Comparison of ENCODE assay signal across 8 cellular contexts in genomic region chrX:39821011-39821708, GRCh38.
DNase-seq lines count a peak whose midpoint lies in the region; ATAC-seq and TF ChIP-seq lines count a peak whose summit lies in the region.

No MANE protein-coding gene starts in this region.

- no peak for TF ChIP-seq EP300 in upper lobe of left lung (IDR thresholded peaks at IDR 0.05)

- no peaks in the 10 kb centered on the region for H3K36me3 ChIP-seq in mammary epithelial cell (ENCODE audit: insufficient read depth, low read length)
- H3K36me3 ChIP-seq in mesodermal cell (ENCODE audit: control insufficient read depth, insufficient read depth, low read length), result no peaks in the 10 kb centered on the region
- no peaks in the 10 kb centered on the region for H3K36me3 ChIP-seq in upper lobe of left lung

- TF ChIP-seq CTCF in mammary epithelial cell (conservative IDR thresholded peaks at IDR 0.05 in 1 of 2, IDR thresholded peaks at IDR 0.05 in 1 of 2; ENCODE audit: extremely low read depth in 1 of 2, insufficient read depth in 1 of 2, low read depth in 1 of 2, low read length in 2 of 2), result no peak
- TF ChIP-seq CTCF in upper lobe of left lung (IDR thresholded peaks at IDR 0.05), result no peak

- peak in 1 of 2 donors; percentile 78 for ATAC-seq in upper lobe of left lung (ENCODE audit: low FRiP score in 2 of 2)

- DNase-seq in EL (peak; percentile 25), NCI-H2227 (lab: John Stamatoyannopoulos, UW; ENCODE audit: unreplicated experiment) (peak; percentile 94), mammary epithelial cell (no peak), upper lobe of left lung (peak in 1 of 2 donors; percentile 84), NCI-H446 (lab: John Stamatoyannopoulos, UW) (no peak), NCI-H524 treated with DMSO at 0.1 percent for 48 hours (lab: John Stamatoyannopoulos, UW) (no peak), kidney glomerular epithelial cell (lab: John Stamatoyannopoulos, UW) (no peak)

- H3K4me2 ChIP-seq in mammary epithelial cell (ENCODE audit: insufficient read depth, low read depth, low read length), result peak overlapping the region; percentile 68

- H3K27me3 ChIP-seq in mammary epithelial cell (ENCODE audit: insufficient read depth, low read length), result peaks cover 8% of the 10 kb centered on the region
- H3K27me3 ChIP-seq in upper lobe of left lung, result peaks cover 0 to 12% (median 0%) of the 10 kb centered on the region in 4 donors

- CTCF ChIA-PET in mammary epithelial cell (lab: Charles Lee; ENCODE audit: low non-redundant PET), result no interaction called here

- no peaks in the 10 kb centered on the region for H3K79me2 ChIP-seq in mammary epithelial cell (ENCODE audit: insufficient read depth, low read length)

- intact Hi-C loops in mammary epithelial cell (cut with micrococcal nuclease), result no loop called here

- dilution Hi-C loops in mammary epithelial cell (cut with HindIII; ENCODE audit: low sequenced_read_pairs), result no loop called here

- H3K9me3 ChIP-seq in mammary epithelial cell (replicated peaks; ENCODE audit: insufficient read depth, low read length), result no peaks in the 10 kb centered on the region
- H3K9me3 ChIP-seq in mesodermal cell (ENCODE audit: control insufficient read depth, low read length), result no peaks in the 10 kb centered on the region
- H3K9me3 ChIP-seq in upper lobe of left lung, result peaks cover 0 to 17% (median 0%) of the 10 kb centered on the region in 4 donors

- no peak overlapping the region for H2AFZ ChIP-seq in mammary epithelial cell (ENCODE audit: low read depth, low read length)

- no peaks in the 10 kb centered on the region for H4K20me1 ChIP-seq in mammary epithelial cell (ENCODE audit: insufficient read depth, low read length)

- in situ Hi-C loops in mammary epithelial cell (cut with MboI; ENCODE audit: low sequenced_read_pairs in 2 of 2), result loop anchor here in 1 of 2 donors (25.0 kb wide), 1 partner anchor 341 kb away; no protein-coding TSS in a partner anchor

- H3K9ac ChIP-seq in mammary epithelial cell (ENCODE audit: insufficient read depth, low read length), result no peak overlapping the region

- no TSS peak for BruUV-seq in mammary epithelial cell (replicated peaks; lab: Mats Ljungman, UMichigan)

- H3K27ac ChIP-seq in mammary epithelial cell (ENCODE audit: insufficient read depth, low read depth, low read length) (no peak overlapping the region), mesodermal cell (ENCODE audit: low read depth, low read length, severe bottlenecking) (peak overlapping the region; percentile 36), upper lobe of left lung (peak overlapping the region in 1 of 4 donors; percentile 55)

- H3K4me3 ChIP-seq in mammary epithelial cell (replicated peaks in 1 of 3; ENCODE audit: insufficient read depth in 1 of 3, low read depth in 2 of 3, low read length in 3 of 3) (peak overlapping the region in 2 of 3 experiments; percentile 12 to 22), mesodermal cell (ENCODE audit: extremely low read depth, insufficient read depth, low read length, poor library complexity, severe bottlenecking) (peak overlapping the region; percentile 19), upper lobe of left lung (peak overlapping the region; percentile 25 to 47 (median 42))

- no peak for TF ChIP-seq POLR2A in upper lobe of left lung (IDR thresholded peaks at IDR 0.05)

- 20% methylated on average over 1 of the region's 88 CpGs for WGBS in mammary epithelial cell (ENCODE audit: low coverage, missing lambda C conversion rate)
- 0% methylated on average over 11 to 12 of the region's 88 CpGs for WGBS in mesodermal cell (ENCODE audit: insufficient coverage in 2 of 2), 2 experiments
- 0 to 18% methylated on average over 3 to 47 of the region's 88 CpGs for WGBS in upper lobe of left lung, 2 donors

- H3K4me1 ChIP-seq in mammary epithelial cell (ENCODE audit: insufficient read depth, low read length) (no peaks in the 10 kb centered on the region), mesodermal cell (ENCODE audit: control insufficient read depth, insufficient read depth, low read length, poor library complexity, severe bottlenecking) (peaks cover 25% of the 10 kb centered on the region), upper lobe of left lung (peaks cover 3 to 16% (median 9%) of the 10 kb centered on the region in 4 donors)

Comparison
In these comparisons a context has a peak if more than half of its experiments do, and no peak if none do; other contexts are left out.
1. DNase-seq: peak in EL (single experiment) and NCI-H2227 (single experiment); none in mammary epithelial cell (single experiment), NCI-H446 (0 of 2), NCI-H524 treated with DMSO at 0.1 percent for 48 hours (single experiment) and kidney glomerular epithelial cell (single experiment).
2. Peak in every context shown above with its lines, with median percentiles within 50 percentile points of each other: H3K4me3 ChIP-seq.